ENCODE assay signal across 8 cellular contexts in genomic region chr4:26320453-26321325, GRCh38. TPM values are rescaled to one million over a fixed set of nuclear protein-coding genes. Genes with fewer than 3 reads are reported as not detected.
DNase-seq lines count a peak whose midpoint lies in the region; ATAC-seq and TF ChIP-seq lines count a peak whose summit lies in the region.

Gene RBPJ (plus strand): TSS chr4:26321014. CDS start chr4:26321029, 15 bp downstream.

- TF ChIP-seq CTCF in chondrocyte (IDR thresholded peaks at IDR 0.05): no peak
- TF ChIP-seq CTCF in kidney epithelial cell (IDR thresholded peaks at IDR 0.05; ENCODE audit: insufficient read depth, low read length, poor library complexity, severe bottlenecking): no peak

- peaks cover 27% of the 10 kb centered on the region for H3K4me1 ChIP-seq in ACC112 (ENCODE audit: control insufficient read depth, insufficient read depth, low read length, unreplicated experiment)

- H2AFZ ChIP-seq in ACC112 (ENCODE audit: low read length, unreplicated experiment): peak within 1 kb of the TSS; percentile 93

- peak within 1 kb of the TSS; percentile 99 for H3K4me3 Mint-ChIP-seq in activated CD4-positive, alpha-beta T cell treated with anti-CD3 and anti-CD28 coated beads for 36 hours
- H3K4me3 Mint-ChIP-seq in chondrocyte (ENCODE audit: unreplicated experiment): peak within 1 kb of the TSS; percentile 98

- H3K9me3 Mint-ChIP-seq in activated CD4-positive, alpha-beta T cell treated with anti-CD3 and anti-CD28 coated beads for 36 hours (ENCODE audit: low read depth): peaks cover 13% of the 10 kb centered on the region
- peaks cover 7% of the 10 kb centered on the region for H3K9me3 Mint-ChIP-seq in chondrocyte (ENCODE audit: low read depth)

- DNase-seq in NCI-H524 treated with DMSO at 0.1 percent for 48 hours (lab: John Stamatoyannopoulos, UW) (peak; percentile 81), chondrocyte (ENCODE audit: low spot score) (peak; percentile 98), kidney epithelial cell (ENCODE audit: low read depth) (peak; percentile 68)
- DNase-seq in activated CD4-positive, alpha-beta T cell treated with anti-CD3 and anti-CD28 coated beads for 36 hours: peak; percentile 91
- peak; percentile 90 for DNase-seq in stimulated activated CD4-positive, alpha-beta T cell treated with anti-CD3 and anti-CD28 coated beads, Interleukin-15, amount 100 ng/mL, for 24 hours

- no peaks in the 10 kb centered on the region for H3K27me3 Mint-ChIP-seq in activated CD4-positive, alpha-beta T cell treated with anti-CD3 and anti-CD28 coated beads for 36 hours
- no peaks in the 10 kb centered on the region for H3K27me3 Mint-ChIP-seq in chondrocyte (ENCODE audit: low read depth)

- in situ Hi-C loops in GM18951 (cut with MboI; ENCODE audit: low sequenced_read_pairs, unreplicated experiment): loop anchor here (10.0 kb wide), 1 partner anchor 246 kb away; no protein-coding TSS in a partner anchor

- intact Hi-C loops in activated CD4-positive, alpha-beta T cell treated with anti-CD3 and anti-CD28 coated beads for 36 hours (cut with DNase I, micrococcal nuclease): loop anchor here (1.0 to 10.0 kb wide), 7 partner anchors 52 to 692 kb away; partner anchors contain the start of genes SMIM20 (in 1 of the 2), STIM2 (in 1 of the 2) and TBC1D19 (in 1 of the 2)

- H3K36me3 ChIP-seq in ACC112 (ENCODE audit: insufficient read depth, low read length) (no peaks in the 10 kb centered on the region), kidney epithelial cell (ENCODE audit: control insufficient read depth, insufficient read depth, low read length) (no peaks in the 10 kb centered on the region)

- H3K27ac ChIP-seq in ACC112 (ENCODE audit: low read depth, low read length): peak within 1 kb of the TSS; percentile 94

- H3K27ac Mint-ChIP-seq in activated CD4-positive, alpha-beta T cell treated with anti-CD3 and anti-CD28 coated beads for 36 hours: peak within 1 kb of the TSS; percentile 97
- H3K27ac Mint-ChIP-seq in chondrocyte (ENCODE audit: unreplicated experiment): peak within 1 kb of the TSS; percentile 100

- peaks cover 21% of the 10 kb centered on the region for H3K36me3 Mint-ChIP-seq in activated CD4-positive, alpha-beta T cell treated with anti-CD3 and anti-CD28 coated beads for 36 hours (ENCODE audit: low read depth)
- H3K36me3 Mint-ChIP-seq in chondrocyte (ENCODE audit: low read depth): no peaks in the 10 kb centered on the region

- H3K4me3 ChIP-seq in ACC112 (ENCODE audit: low read depth, low read length): peak within 1 kb of the TSS; percentile 98
- peak within 1 kb of the TSS; percentile 97 for H3K4me3 ChIP-seq in kidney epithelial cell (ENCODE audit: low read depth, low read length)

- CTCF ChIA-PET in activated CD4-positive, alpha-beta T cell treated with anti-CD3 and anti-CD28 coated beads for 36 hours (lab: Charles Lee): interaction anchor here (0.6 to 2.5 kb wide), 6 partner anchors 9 to 245 kb away, joined by 3 to 20 read pairs (median 3); no protein-coding TSS in a partner anchor

- peak; percentile 8 for ATAC-seq in HG03378 (IDR thresholded peaks at IDR 0.05; ENCODE audit: unreplicated experiment)
- ATAC-seq in activated CD4-positive, alpha-beta T cell treated with anti-CD3 and anti-CD28 coated beads for 36 hours: peak; percentile 9

- TF ChIP-seq POLR2A in GM18951 (IDR thresholded peaks at IDR 0.05; ENCODE audit: extremely low read depth, insufficient read depth, insufficient read length): peak; percentile 60

- peaks cover 51% of the 10 kb centered on the region for H3K79me2 ChIP-seq in ACC112 (ENCODE audit: control insufficient read depth, insufficient read depth, low read length, unreplicated experiment)

- peaks cover 47% of the 10 kb centered on the region for H3K4me1 Mint-ChIP-seq in activated CD4-positive, alpha-beta T cell treated with anti-CD3 and anti-CD28 coated beads for 36 hours
- peaks cover 42% of the 10 kb centered on the region for H3K4me1 Mint-ChIP-seq in chondrocyte (ENCODE audit: low read depth)

- H3K27me3 ChIP-seq in ACC112 (ENCODE audit: insufficient read depth, low read length): no peaks in the 10 kb centered on the region
- H3K27me3 ChIP-seq in kidney epithelial cell (ENCODE audit: control insufficient read depth, insufficient read depth, low read length): no peaks in the 10 kb centered on the region

- POLR2A ChIA-PET in activated CD4-positive, alpha-beta T cell treated with anti-CD3 and anti-CD28 coated beads for 36 hours (lab: Charles Lee): interaction anchor here (0.7 to 2.3 kb wide), 7 partner anchors 13 to 382 kb away, joined by 3 to 9 read pairs (median 3); no protein-coding TSS in a partner anchor

RNA-seq across cellular contexts. Expression of gene RBPJ, which starts in this region (rescaled TPM):
- 100 to 1,000 TPM; 171 to 180 TPM for total RNA-seq in activated CD4-positive, alpha-beta T cell treated with anti-CD3 and anti-CD28 coated beads for 36 hours
- 52.9 to 65.8 TPM (median 58.5 TPM) in 3 replicates for total RNA-seq in chondrocyte
- 29.7 and 82.2 TPM in 2 replicates for total RNA-seq in kidney epithelial cell

Comparison
In these comparisons a context has a peak if more than half of its experiments do, and no peak if none do; other contexts are left out.
1. Peak in every context shown above with its lines: DNase-seq, ATAC-seq, H3K4me3 ChIP-seq and H3K27ac ChIP-seq.